In the genomic region with DNA sequence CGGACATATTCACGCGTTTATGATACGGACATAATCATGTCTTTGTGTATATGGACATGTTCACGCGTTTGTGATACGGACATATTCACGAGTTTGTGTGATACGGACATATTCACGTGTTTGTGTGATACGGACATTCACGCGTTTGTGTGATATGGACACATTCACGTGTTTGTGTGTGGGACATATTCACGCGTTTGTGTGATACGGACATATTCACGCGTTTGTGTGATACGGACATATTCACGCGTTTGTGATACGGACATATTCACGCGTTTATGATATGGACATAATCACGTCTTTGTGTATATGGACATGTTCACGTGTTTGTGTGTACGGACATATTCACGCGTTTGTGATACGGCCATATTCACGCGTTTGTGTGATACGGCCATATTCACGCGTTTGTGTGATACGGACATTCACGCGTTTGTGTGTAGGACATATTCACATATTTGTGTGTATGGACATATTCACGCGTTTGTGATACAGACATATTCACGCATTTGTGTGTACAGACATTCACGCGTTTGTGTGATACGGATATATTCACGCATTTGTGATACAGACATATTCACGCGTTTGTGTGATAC, we compare ENCODE assay signal across 1 cellular context.
TF ChIP-seq lines count a peak whose summit lies in the region.

No MANE protein-coding gene starts in this region.

TF ChIP-seq in K562, 482 proteins besides CTCF, POLR2A, EP300 and RAD21 (continues in another document):
- TF ChIP-seq, protein P1, sequence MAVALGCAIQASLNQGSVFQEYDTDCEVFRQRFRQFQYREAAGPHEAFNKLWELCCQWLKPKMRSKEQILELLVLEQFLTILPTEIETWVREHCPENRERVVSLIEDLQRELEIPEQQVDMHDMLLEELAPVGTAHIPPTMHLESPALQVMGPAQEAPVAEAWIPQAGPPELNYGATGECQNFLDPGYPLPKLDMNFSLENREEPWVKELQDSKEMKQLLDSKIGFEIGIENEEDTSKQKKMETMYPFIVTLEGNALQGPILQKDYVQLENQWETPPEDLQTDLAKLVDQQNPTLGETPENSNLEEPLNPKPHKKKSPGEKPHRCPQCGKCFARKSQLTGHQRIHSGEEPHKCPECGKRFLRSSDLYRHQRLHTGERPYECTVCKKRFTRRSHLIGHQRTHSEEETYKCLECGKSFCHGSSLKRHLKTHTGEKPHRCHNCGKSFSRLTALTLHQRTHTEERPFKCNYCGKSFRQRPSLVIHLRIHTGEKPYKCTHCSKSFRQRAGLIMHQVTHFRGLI (CRISPR knock-in tag; IDR thresholded peaks at IDR 0.05), result peak; percentile 82
- TF ChIP-seq COPS2 (conservative IDR thresholded peaks at IDR 0.05) (no peak), ZNF3 (CRISPR knock-in tag; IDR thresholded peaks at IDR 0.05) (peak; percentile 61), GMEB1 (CRISPR knock-in tag; IDR thresholded peaks at IDR 0.05) (peak; percentile 43; the same call in 1 of the 2 replicates), BCLAF1 (IDR thresholded peaks at IDR 0.05; ENCODE audit: borderline replicate concordance in 1 of 2, control insufficient read depth in 1 of 2, low read depth in 2 of 2, low read length in 1 of 2) (no peak), ETV5 (CRISPR knock-in tag; IDR thresholded peaks at IDR 0.05; ENCODE audit: low read depth) (no peak), ZNF165 (CRISPR knock-in tag; IDR thresholded peaks at IDR 0.05; ENCODE audit: borderline replicate concordance) (peak; percentile 86), ZBTB11 (CRISPR knock-in tag; IDR thresholded peaks at IDR 0.05) (peak in 1 of 3 experiments; percentile 84; a peak in 2 of 6 replicates), SMAD4 (CRISPR knock-in tag; conservative IDR thresholded peaks at IDR 0.05) (no peak), SMAD3 (CRISPR knock-in tag; conservative IDR thresholded peaks at IDR 0.05) (no peak), ZKSCAN3 (CRISPR knock-in tag; IDR thresholded peaks at IDR 0.05) (peak; percentile 34; the same call in 1 of the 2 replicates), SAP30 (IDR thresholded peaks at IDR 0.05; ENCODE audit: borderline replicate concordance, insufficient read depth, low read depth, low read length, poor library complexity, severe bottlenecking) (no peak), ILF3 (IDR thresholded peaks at IDR 0.05; ENCODE audit: borderline replicate concordance) (no peak), DEAF1 (CRISPR knock-in tag; IDR thresholded peaks at IDR 0.05) (no peak), ZNF140 (CRISPR knock-in tag; IDR thresholded peaks at IDR 0.05) (peak; percentile 90), C11orf30 (IDR thresholded peaks at IDR 0.05; ENCODE audit: low read depth) (no peak), KLF13 (tag; IDR thresholded peaks at IDR 0.05; ENCODE audit: borderline replicate concordance, low read depth) (no peak), CBFA2T2 (conservative IDR thresholded peaks at IDR 0.05) (no peak), PHB (CRISPR knock-in tag; IDR thresholded peaks at IDR 0.05) (no peak), GABPB2 (CRISPR knock-in tag; conservative IDR thresholded peaks at IDR 0.05) (peak; percentile 94), THAP12 (CRISPR knock-in tag; IDR thresholded peaks at IDR 0.05) (peak; percentile 60), PPARD (CRISPR knock-in tag; IDR thresholded peaks at IDR 0.05) (peak; percentile 89), ZNF707 (CRISPR knock-in tag; conservative IDR thresholded peaks at IDR 0.05) (peak; percentile 76), FOXP1 (CRISPR knock-in tag; IDR thresholded peaks at IDR 0.05) (no peak), ZNF785 (CRISPR knock-in tag; IDR thresholded peaks at IDR 0.05) (0 out of 2 replicates have a peak, but pooled peaks have one; percentile 8), GTF2A2 (tag; IDR thresholded peaks at IDR 0.05) (no peak), SMAD1 (IDR thresholded peaks at IDR 0.05; ENCODE audit: low read depth, low read length, partially characterized antibody) (no peak), THRAP3 (IDR thresholded peaks at IDR 0.05; ENCODE audit: borderline replicate concordance) (no peak), MEF2A (IDR thresholded peaks at IDR 0.05; ENCODE audit: control insufficient read depth, low read depth, low read length) (no peak), IFI16 (CRISPR knock-in tag; IDR thresholded peaks at IDR 0.05) (no peak), GATA2 (CRISPR knock-in tag; IDR thresholded peaks at IDR 0.05) (no peak), POLR2H (tag; IDR thresholded peaks at IDR 0.05; ENCODE audit: low read depth) (no peak), TRIM24 (IDR thresholded peaks at IDR 0.05) (no peak), IRF2 (CRISPR knock-in tag; IDR thresholded peaks at IDR 0.05) (no peak), HNRNPUL1 (IDR thresholded peaks at IDR 0.05; ENCODE audit: low read length) (no peak), ILK (tag; IDR thresholded peaks at IDR 0.05; ENCODE audit: borderline replicate concordance, low read depth) (no peak), XRCC5 (IDR thresholded peaks at IDR 0.05; ENCODE audit: low read depth, low read length) (no peak), CEBPG (CRISPR knock-in tag; IDR thresholded peaks at IDR 0.05) (no peak), CEBPG (tag; conservative IDR thresholded peaks at IDR 0.05 in 1 of 2, IDR thresholded peaks at IDR 0.05 in 1 of 2) (peak in 1 of 2 experiments; percentile 27; a peak in 1 of 4 replicates), MLLT1 (IDR thresholded peaks at IDR 0.05) (no peak), FUS (optimal IDR thresholded peaks at IDR 0.05; ENCODE audit: low read depth, low read length) (no peak)
- TF ChIP-seq, protein P2, sequence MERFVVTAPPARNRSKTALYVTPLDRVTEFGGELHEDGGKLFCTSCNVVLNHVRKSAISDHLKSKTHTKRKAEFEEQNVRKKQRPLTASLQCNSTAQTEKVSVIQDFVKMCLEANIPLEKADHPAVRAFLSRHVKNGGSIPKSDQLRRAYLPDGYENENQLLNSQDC (CRISPR knock-in tag; IDR thresholded peaks at IDR 0.05), result no peak
- TF ChIP-seq, protein P3, sequence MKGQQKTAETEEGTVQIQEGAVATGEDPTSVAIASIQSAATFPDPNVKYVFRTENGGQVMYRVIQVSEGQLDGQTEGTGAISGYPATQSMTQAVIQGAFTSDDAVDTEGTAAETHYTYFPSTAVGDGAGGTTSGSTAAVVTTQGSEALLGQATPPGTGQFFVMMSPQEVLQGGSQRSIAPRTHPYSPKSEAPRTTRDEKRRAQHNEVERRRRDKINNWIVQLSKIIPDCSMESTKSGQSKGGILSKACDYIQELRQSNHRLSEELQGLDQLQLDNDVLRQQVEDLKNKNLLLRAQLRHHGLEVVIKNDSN (CRISPR knock-in tag; IDR thresholded peaks at IDR 0.05), result no peak
